Comparison of ENCODE assay signal across 20 cellular contexts in the genomic region with DNA sequence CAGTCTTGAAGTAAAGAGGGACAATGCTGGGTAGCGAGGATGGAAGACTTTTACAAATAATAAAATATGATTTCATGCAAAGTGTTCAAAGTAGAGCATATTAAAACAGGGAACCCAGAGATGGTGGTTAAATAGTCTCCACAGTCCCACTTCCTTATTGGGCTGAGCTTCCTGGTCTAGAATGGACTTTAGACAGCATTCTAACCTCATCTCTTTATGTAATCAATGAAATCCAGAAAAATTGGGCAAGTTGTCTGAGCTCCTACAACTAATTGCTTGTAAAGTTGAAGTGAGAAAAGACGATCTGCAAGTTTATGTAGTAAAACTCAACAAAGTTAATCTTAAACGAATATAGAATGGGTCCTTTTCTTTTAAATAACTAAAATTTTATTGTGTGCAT.
"Had no signal": no experiment of that assay in that cellular context is flagged by ENCODE, and none has a peak within 500 bp of the region (broad histone marks: within the 10 kb centered on the region; RNA-seq: fewer than 3 reads in every experiment).

No MANE protein-coding gene starts in this region.

- H3K4me1 Mint-ChIP-seq: activated CD8-positive, alpha-beta memory T cell treated with anti-CD3 and anti-CD28 coated beads, Interleukin-2, amount 10 ng/mL, durations not matched to agents 7 days and 5 days; activated naive CD4-positive, alpha-beta T cell treated with anti-CD3 and anti-CD28 coated beads, Interleukin-2, amount 50 U/mL, for 24 hours; brain; naive thymus-derived CD4-positive, alpha-beta T cell had no signal

- H3K27ac Mint-ChIP-seq: activated CD8-positive, alpha-beta memory T cell treated with anti-CD3 and anti-CD28 coated beads, Interleukin-2, amount 10 ng/mL, durations not matched to agents 7 days and 5 days; activated naive CD4-positive, alpha-beta T cell treated with anti-CD3 and anti-CD28 coated beads, Interleukin-2, amount 50 U/mL, for 24 hours; activated T-cell treated with anti-CD3 and anti-CD28 coated beads, Interleukin-2, amount 50 U/mL, for 24 hours; brain; naive thymus-derived CD4-positive, alpha-beta T cell had no signal

- H3K27me3 ChIP-seq: suprapubic skin, upper lobe of left lung had no signal

- H3K4me3 Mint-ChIP-seq: activated CD8-positive, alpha-beta memory T cell treated with anti-CD3 and anti-CD28 coated beads, Interleukin-2, amount 10 ng/mL, durations not matched to agents 7 days and 5 days; activated naive CD4-positive, alpha-beta T cell treated with anti-CD3 and anti-CD28 coated beads, Interleukin-2, amount 50 U/mL, for 24 hours; activated T-cell treated with anti-CD3 and anti-CD28 coated beads, Interleukin-2, amount 50 U/mL, for 24 hours; brain; naive thymus-derived CD4-positive, alpha-beta T cell had no signal

- H3K27me3 Mint-ChIP-seq: activated CD8-positive, alpha-beta memory T cell treated with anti-CD3 and anti-CD28 coated beads, Interleukin-2, amount 10 ng/mL, durations not matched to agents 7 days and 5 days; activated naive CD4-positive, alpha-beta T cell treated with anti-CD3 and anti-CD28 coated beads, Interleukin-2, amount 50 U/mL, for 24 hours; activated T-cell treated with anti-CD3 and anti-CD28 coated beads, Interleukin-2, amount 50 U/mL, for 24 hours; brain; naive thymus-derived CD4-positive, alpha-beta T cell had no signal

- DNase-seq: activated CD4-positive, alpha-beta T cell treated with anti-CD3 and anti-CD28 coated beads for 1 hour; activated CD4-positive, alpha-beta T cell treated with anti-CD3 and anti-CD28 coated beads, Interleukin-2, amount 50 U/mL, for 48 hours; activated CD8-positive, alpha-beta memory T cell treated with anti-CD3 and anti-CD28 coated beads, Interleukin-2, amount 10 ng/mL, durations not matched to agents 7 days and 5 days; activated effector memory CD4-positive, alpha-beta T cell treated with Interleukin-2 at 50 U/mL for 16 hours; activated T-cell treated with anti-CD3 and anti-CD28 coated beads, Interleukin-2, amount 50 U/mL, for 24 hours; amniotic stem cell; dermis blood vessel endothelial cell; erythroblast; hippocampal formation; kidney glomerular epithelial cell; lower lobe of right lung; midbrain; naive thymus-derived CD4-positive, alpha-beta T cell; right cardiac atrium; stimulated activated naive CD8-positive, alpha-beta T cell treated with anti-CD3 and anti-CD28 coated beads, Interleukin-15, Interleukin-2, amounts not matched to agents 100 U/mL and 50 U/mL, for 24 hours; T-helper 9 cell; upper lobe of left lung had no signal

- H3K9me3 ChIP-seq: lower lobe of right lung, suprapubic skin, upper lobe of left lung had no signal

- H3K9me3 Mint-ChIP-seq: activated naive CD4-positive, alpha-beta T cell treated with anti-CD3 and anti-CD28 coated beads, Interleukin-2, amount 50 U/mL, for 24 hours; activated T-cell treated with anti-CD3 and anti-CD28 coated beads, Interleukin-2, amount 50 U/mL, for 24 hours; brain; naive thymus-derived CD4-positive, alpha-beta T cell had no signal

- H3K4me3 ChIP-seq: lower lobe of right lung, suprapubic skin, upper lobe of left lung had no signal

- H3K36me3 ChIP-seq: lower lobe of right lung, suprapubic skin, upper lobe of left lung had no signal

- H3K36me3 Mint-ChIP-seq: activated CD8-positive, alpha-beta memory T cell treated with anti-CD3 and anti-CD28 coated beads, Interleukin-2, amount 10 ng/mL, durations not matched to agents 7 days and 5 days; brain had no signal

- H3K27ac ChIP-seq: lower lobe of right lung, suprapubic skin, upper lobe of left lung had no signal

- ATAC-seq: activated CD8-positive, alpha-beta memory T cell treated with anti-CD3 and anti-CD28 coated beads, Interleukin-2, amount 10 ng/mL, durations not matched to agents 7 days and 5 days; lower lobe of right lung; naive thymus-derived CD4-positive, alpha-beta T cell; right cardiac atrium; stimulated activated naive CD8-positive, alpha-beta T cell treated with anti-CD3 and anti-CD28 coated beads, Interleukin-15, Interleukin-2, amounts not matched to agents 100 U/mL and 50 U/mL, for 24 hours had no signal

- H3K4me1 ChIP-seq: lower lobe of right lung, suprapubic skin, upper lobe of left lung had no signal
